In genomic region chr4:38858097-38858420, GRCh38 we compare ENCODE assay signal across 10 cellular contexts. TPM values are rescaled to one million over a fixed set of nuclear protein-coding genes. Genes with fewer than 3 reads are reported as not detected.
A peak's percentile ranks its signal among the peaks of the same experiment; 100 is the strongest.
DNase-seq lines count a peak whose midpoint lies in the region; ATAC-seq, FAIRE-seq and TF ChIP-seq lines count a peak whose summit lies in the region.
"Had no signal": no experiment of that assay in that cellular context is flagged by ENCODE, and none has a peak within 500 bp of the region (broad histone marks: within the 10 kb centered on the region; RNA-seq: fewer than 3 reads in every experiment).

No MANE protein-coding gene starts in this region.

- no peaks in the 10 kb centered on the region for H3K36me3 Mint-ChIP-seq in activated naive CD4-positive, alpha-beta T cell treated with anti-CD3 and anti-CD28 coated beads, Interleukin-2, amount 50 U/mL, for 24 hours
- no peaks in the 10 kb centered on the region for H3K36me3 Mint-ChIP-seq in activated naive CD8-positive, alpha-beta T cell treated with anti-CD3 and anti-CD28 coated beads, Interleukin-2, amount 50 U/mL, for 24 hours (ENCODE audit: low read depth)

- H3K9me3 ChIP-seq in mesodermal cell (ENCODE audit: control insufficient read depth, low read length) (no peaks in the 10 kb centered on the region), upper lobe of left lung (no peaks in the 10 kb centered on the region)

- peak in 1 of 4 donors; percentile 7 for TF ChIP-seq POLR2A in upper lobe of left lung (IDR thresholded peaks at IDR 0.05)

- H3K4me1 ChIP-seq in mesodermal cell (ENCODE audit: control insufficient read depth, insufficient read depth, low read length, poor library complexity, severe bottlenecking) (peaks cover 9% of the 10 kb centered on the region), upper lobe of left lung (peaks cover 0 to 19% (median 13%) of the 10 kb centered on the region in 4 donors)

- H3K36me3 ChIP-seq in mesodermal cell (ENCODE audit: control insufficient read depth, insufficient read depth, low read length) (no peaks in the 10 kb centered on the region), upper lobe of left lung (no peaks in the 10 kb centered on the region)

- ATAC-seq in activated naive CD8-positive, alpha-beta T cell treated with anti-CD3 and anti-CD28 coated beads, Interleukin-2, amount 50 U/mL, for 24 hours, result no peak
- ATAC-seq in upper lobe of left lung (ENCODE audit: low FRiP score in 2 of 2) (peak in 1 of 2 donors; percentile 60), HG03378 (IDR thresholded peaks at IDR 0.05; ENCODE audit: unreplicated experiment) (no peak)

- no peaks in the 10 kb centered on the region for H3K9me3 Mint-ChIP-seq in activated naive CD4-positive, alpha-beta T cell treated with anti-CD3 and anti-CD28 coated beads, Interleukin-2, amount 50 U/mL, for 24 hours
- no peaks in the 10 kb centered on the region for H3K9me3 Mint-ChIP-seq in activated naive CD8-positive, alpha-beta T cell treated with anti-CD3 and anti-CD28 coated beads, Interleukin-2, amount 50 U/mL, for 24 hours
- H3K9me3 Mint-ChIP-seq: neural crest cell had no signal

- H3K27ac ChIP-seq in mesodermal cell (ENCODE audit: low read depth, low read length, severe bottlenecking) (peak overlapping the region; percentile 92), upper lobe of left lung (peak overlapping the region; percentile 76 to 90 (median 81))

- H3K4me1 Mint-ChIP-seq in activated naive CD4-positive, alpha-beta T cell treated with anti-CD3 and anti-CD28 coated beads, Interleukin-2, amount 50 U/mL, for 24 hours, result peaks cover 49% of the 10 kb centered on the region
- H3K4me1 Mint-ChIP-seq in activated naive CD8-positive, alpha-beta T cell treated with anti-CD3 and anti-CD28 coated beads, Interleukin-2, amount 50 U/mL, for 24 hours, result peaks cover 40% of the 10 kb centered on the region

- no peak for FAIRE-seq in D721Med (lab: Jason Lieb, UNC)

- H3K4me3 ChIP-seq in mesodermal cell (ENCODE audit: extremely low read depth, insufficient read depth, low read length, poor library complexity, severe bottlenecking) (no peak overlapping the region), upper lobe of left lung (no peak overlapping the region)

- no peaks in the 10 kb centered on the region for H3K27me3 Mint-ChIP-seq in activated naive CD4-positive, alpha-beta T cell treated with anti-CD3 and anti-CD28 coated beads, Interleukin-2, amount 50 U/mL, for 24 hours
- peaks cover 2% of the 10 kb centered on the region for H3K27me3 Mint-ChIP-seq in activated naive CD8-positive, alpha-beta T cell treated with anti-CD3 and anti-CD28 coated beads, Interleukin-2, amount 50 U/mL, for 24 hours

- WGBS in mesodermal cell (ENCODE audit: insufficient coverage in 2 of 2), 2 experiments, result 77 to 78% methylated on average over 2 of the region's 3 CpGs
- WGBS in upper lobe of left lung, 2 donors, result 50 to 60% methylated on average over 3 of the region's 3 CpGs

- peak overlapping the region; percentile 70 for H3K4me3 Mint-ChIP-seq in activated naive CD4-positive, alpha-beta T cell treated with anti-CD3 and anti-CD28 coated beads, Interleukin-2, amount 50 U/mL, for 24 hours
- H3K4me3 Mint-ChIP-seq in activated naive CD8-positive, alpha-beta T cell treated with anti-CD3 and anti-CD28 coated beads, Interleukin-2, amount 50 U/mL, for 24 hours, result peak overlapping the region; percentile 80
- H3K4me3 Mint-ChIP-seq: neural crest cell had no signal

- peak overlapping the region; percentile 94 for H3K27ac Mint-ChIP-seq in activated naive CD4-positive, alpha-beta T cell treated with anti-CD3 and anti-CD28 coated beads, Interleukin-2, amount 50 U/mL, for 24 hours
- peak overlapping the region; percentile 79 for H3K27ac Mint-ChIP-seq in activated naive CD8-positive, alpha-beta T cell treated with anti-CD3 and anti-CD28 coated beads, Interleukin-2, amount 50 U/mL, for 24 hours

- DNase-seq in activated naive CD4-positive, alpha-beta T cell (lab: John Stamatoyannopoulos, UW), result no peak
- DNase-seq in activated naive CD8-positive, alpha-beta T cell treated with anti-CD3 and anti-CD28 coated beads, Interleukin-2, amount 50 U/mL, for 24 hours, result no peak
- DNase-seq in upper lobe of left lung (no peak), D721Med (ENCODE audit: insufficient read length, low spot score) (no peak), HK-2 (ENCODE audit: unreplicated experiment) (no peak)
- DNase-seq: SHP77 treated with DMSO at 0.1 percent for 48 hours had no signal

- no peak for TF ChIP-seq EP300 in upper lobe of left lung (IDR thresholded peaks at IDR 0.05)

- no peaks in the 10 kb centered on the region for H3K27me3 ChIP-seq in upper lobe of left lung

- TF ChIP-seq CTCF in upper lobe of left lung (IDR thresholded peaks at IDR 0.05), result no peak
- no peak for TF ChIP-seq CTCF in D721Med (IDR thresholded peaks at IDR 0.05; ENCODE audit: insufficient read depth, missing control alignments)

RNA-seq across cellular contexts. Expression of gene TLR6, which starts 1.4 kb away (rescaled TPM):
- polyA plus RNA-seq in mesodermal cell (2013, experiment 1 of 2), result 2.5 TPM
- 3.0 TPM for polyA plus RNA-seq in mesodermal cell (2013, experiment 2 of 2)
- total RNA-seq in upper lobe of left lung, result 10 to 100 TPM in 2 of 6 donors, 1 to 10 TPM in 4; 3.2 to 10.4 (median 5.8) TPM

RNA-seq across cellular contexts. Expression of gene FAM114A1, which starts 9.5 kb away (rescaled TPM):
- 114 TPM for polyA plus RNA-seq in mesodermal cell (2013, experiment 1 of 2)
- polyA plus RNA-seq in mesodermal cell (2013, experiment 2 of 2), result 104 TPM
- 10 to 100 TPM; 27.2 to 92.5 (median 43.1) TPM for total RNA-seq in upper lobe of left lung

RNA-seq across cellular contexts. Expression of gene TLR1, which starts 53.5 kb away (rescaled TPM):
- polyA plus RNA-seq in mesodermal cell (2013, experiment 1 of 2), result 0.59 TPM
- 0.86 TPM for polyA plus RNA-seq in mesodermal cell (2013, experiment 2 of 2)
- 10 to 100 TPM; 16.4 to 41.9 (median 24.8) TPM for total RNA-seq in upper lobe of left lung
- total RNA-seq: neural crest cell had no signal
